ENCODE assay signal across 3 cellular contexts in genomic region chr12:100164153-100164704, GRCh38.
TF ChIP-seq lines count a peak whose summit lies in the region.

No MANE protein-coding gene starts in this region.

TF ChIP-seq in GM23338, 12 proteins besides CTCF, POLR2A, EP300 and RAD21 (continues in another document):
- TF ChIP-seq EZH2phosphoT487 (IDR thresholded peaks at IDR 0.05; ENCODE audit: unreplicated experiment): no peak
- TF ChIP-seq ZNF114 (CRISPR knock-in tag; IDR thresholded peaks at IDR 0.05): no peak
- TF ChIP-seq ZNF331 (CRISPR knock-in tag; IDR thresholded peaks at IDR 0.05; ENCODE audit: low read depth): no peak
- no peak for TF ChIP-seq REST (IDR thresholded peaks at IDR 0.05; ENCODE audit: unreplicated experiment)
- no peak for TF ChIP-seq POLR2AphosphoS5 (IDR thresholded peaks at IDR 0.05; ENCODE audit: low read depth)
- TF ChIP-seq NANOG (IDR thresholded peaks at IDR 0.05; ENCODE audit: borderline replicate concordance): no peak
- no peak for TF ChIP-seq CREB1 (CRISPR knock-in tag; IDR thresholded peaks at IDR 0.05; ENCODE audit: low read depth)
- TF ChIP-seq STAT1 (IDR thresholded peaks at IDR 0.05; ENCODE audit: unreplicated experiment): no peak
- no peak for TF ChIP-seq JUNB (IDR thresholded peaks at IDR 0.05; ENCODE audit: unreplicated experiment)
- TF ChIP-seq EZH2 (IDR thresholded peaks at IDR 0.05; ENCODE audit: low read depth, unreplicated experiment): no peak
- TF ChIP-seq, protein P1, sequence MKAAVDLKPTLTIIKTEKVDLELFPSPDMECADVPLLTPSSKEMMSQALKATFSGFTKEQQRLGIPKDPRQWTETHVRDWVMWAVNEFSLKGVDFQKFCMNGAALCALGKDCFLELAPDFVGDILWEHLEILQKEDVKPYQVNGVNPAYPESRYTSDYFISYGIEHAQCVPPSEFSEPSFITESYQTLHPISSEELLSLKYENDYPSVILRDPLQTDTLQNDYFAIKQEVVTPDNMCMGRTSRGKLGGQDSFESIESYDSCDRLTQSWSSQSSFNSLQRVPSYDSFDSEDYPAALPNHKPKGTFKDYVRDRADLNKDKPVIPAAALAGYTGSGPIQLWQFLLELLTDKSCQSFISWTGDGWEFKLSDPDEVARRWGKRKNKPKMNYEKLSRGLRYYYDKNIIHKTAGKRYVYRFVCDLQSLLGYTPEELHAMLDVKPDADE (IDR thresholded peaks at IDR 0.05): no peak

TF ChIP-seq in WTC11, 78 proteins besides CTCF, POLR2A, EP300 and RAD21:
- TF ChIP-seq FOXJ3 (CRISPR knock-in tag; IDR thresholded peaks at IDR 0.05; ENCODE audit: borderline replicate concordance) (no peak), TCF7 (CRISPR knock-in tag; IDR thresholded peaks at IDR 0.05; ENCODE audit: low read depth) (no peak), MXD4 (CRISPR knock-in tag; IDR thresholded peaks at IDR 0.05; ENCODE audit: borderline replicate concordance) (no peak), KAT7 (CRISPR knock-in tag; IDR thresholded peaks at IDR 0.05; ENCODE audit: borderline replicate concordance) (0 out of 2 replicates have a peak, but pooled peaks have one; percentile 10), ZNF396 (CRISPR knock-in tag; IDR thresholded peaks at IDR 0.05; ENCODE audit: borderline replicate concordance) (no peak), ZNF317 (CRISPR knock-in tag; IDR thresholded peaks at IDR 0.05; ENCODE audit: borderline replicate concordance, low read depth) (no peak), ZNF121 (CRISPR knock-in tag; IDR thresholded peaks at IDR 0.05) (no peak)

TF ChIP-seq in HepG2, 621 proteins besides CTCF, POLR2A, EP300 and RAD21:
- no peak for TF ChIP-seq XBP1 (CRISPR knock-in tag; IDR thresholded peaks at IDR 0.05)
- TF ChIP-seq ZNF563 (CRISPR knock-in tag; IDR thresholded peaks at IDR 0.05): no peak
- no peak for TF ChIP-seq GTF3A (CRISPR knock-in tag; conservative IDR thresholded peaks at IDR 0.05)
- no peak for TF ChIP-seq SIX4 (CRISPR knock-in tag; IDR thresholded peaks at IDR 0.05)
- no peak for TF ChIP-seq DNMT1 (CRISPR knock-in tag; IDR thresholded peaks at IDR 0.05)
- no peak for TF ChIP-seq KDM3A (CRISPR knock-in tag; IDR thresholded peaks at IDR 0.05; ENCODE audit: low read depth)
- no peak for TF ChIP-seq TAF15 (IDR thresholded peaks at IDR 0.05; ENCODE audit: low read depth, low read length, poor library complexity, severe bottlenecking)
- TF ChIP-seq, protein P2, sequence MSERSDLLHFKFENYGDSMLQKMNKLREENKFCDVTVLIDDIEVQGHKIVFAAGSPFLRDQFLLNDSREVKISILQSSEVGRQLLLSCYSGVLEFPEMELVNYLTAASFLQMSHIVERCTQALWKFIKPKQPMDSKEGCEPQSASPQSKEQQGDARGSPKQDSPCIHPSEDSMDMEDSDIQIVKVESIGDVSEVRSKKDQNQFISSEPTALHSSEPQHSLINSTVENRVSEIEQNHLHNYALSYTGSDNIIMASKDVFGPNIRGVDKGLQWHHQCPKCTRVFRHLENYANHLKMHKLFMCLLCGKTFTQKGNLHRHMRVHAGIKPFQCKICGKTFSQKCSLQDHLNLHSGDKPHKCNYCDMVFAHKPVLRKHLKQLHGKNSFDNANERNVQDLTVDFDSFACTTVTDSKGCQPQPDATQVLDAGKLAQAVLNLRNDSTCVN (CRISPR knock-in tag; IDR thresholded peaks at IDR 0.05; ENCODE audit: borderline replicate concordance): no peak
- no peak for TF ChIP-seq PLRG1 (conservative IDR thresholded peaks at IDR 0.05)
- TF ChIP-seq AHR (CRISPR knock-in tag; IDR thresholded peaks at IDR 0.05): no peak
- no peak for TF ChIP-seq MIXL1 (CRISPR knock-in tag; IDR thresholded peaks at IDR 0.05)
- no peak for TF ChIP-seq ATF1 (CRISPR knock-in tag; IDR thresholded peaks at IDR 0.05)
- TF ChIP-seq MLLT10 (CRISPR knock-in tag; IDR thresholded peaks at IDR 0.05): no peak
